Comparison of ENCODE assay signal across 9 cellular contexts in genomic region chr16:9901-10665, GRCh38. TPM values are rescaled to one million over a fixed set of nuclear protein-coding genes. Genes with fewer than 3 reads are reported as not detected.
DNase-seq lines count a peak whose midpoint lies in the region; ATAC-seq and TF ChIP-seq lines count a peak whose summit lies in the region.
"Had no signal": no experiment of that assay in that cellular context is flagged by ENCODE, and none has a peak within 500 bp of the region (broad histone marks: within the 10 kb centered on the region; RNA-seq: fewer than 3 reads in every experiment).

No MANE protein-coding gene starts in this region.

- no peaks in the 10 kb centered on the region for H3K9me3 Mint-ChIP-seq in H9
- no peaks in the 10 kb centered on the region for H3K9me3 Mint-ChIP-seq in activated naive CD8-positive, alpha-beta T cell treated with anti-CD3 and anti-CD28 coated beads, Interleukin-2, amount 10 ng/mL, durations not matched to agents 7 days and 5 days

- no peaks in the 10 kb centered on the region for H3K79me2 ChIP-seq in H9 (ENCODE audit: insufficient read depth, low read length)

- no peaks in the 10 kb centered on the region for H3K27me3 ChIP-seq in H9 (ENCODE audit: insufficient read depth, low read length)
- H3K27me3 ChIP-seq: SJSA1 had no signal

- H2AFZ ChIP-seq in H9 (ENCODE audit: low read length), result no peak overlapping the region

- H2BK120ac ChIP-seq in H9 (ENCODE audit: low read depth, low read length, poor library complexity, severe bottlenecking), result no peak overlapping the region

- TF ChIP-seq CTCF in AG04449 (IDR thresholded peaks at IDR 0.05; ENCODE audit: insufficient read depth, low read length, missing control alignments), result no peak
- no peak for TF ChIP-seq CTCF in H9 (conservative IDR thresholded peaks at IDR 0.05)

- H3K79me1 ChIP-seq in H9 (ENCODE audit: insufficient read depth, low read depth, low read length, poor library complexity, severe bottlenecking), result no peaks in the 10 kb centered on the region

- no peak overlapping the region for H3T11ph ChIP-seq in H9 (ENCODE audit: low read length)

- no peaks in the 10 kb centered on the region for H3K36me3 ChIP-seq in mesodermal cell (ENCODE audit: control insufficient read depth, insufficient read depth, low read length)
- H3K36me3 ChIP-seq: SJSA1 had no signal

- no peak overlapping the region for H3K4ac ChIP-seq in H9 (ENCODE audit: low read depth, low read length)

- H4K91ac ChIP-seq in H9 (ENCODE audit: insufficient read length, low read depth, low read length), result no peak overlapping the region

- no peak for DNase-seq in AG04449 (ENCODE audit: low read depth, low spot score)
- DNase-seq in H9, result no peak
- no peak for DNase-seq in activated naive CD8-positive, alpha-beta T cell treated with anti-CD3 and anti-CD28 coated beads, Interleukin-2, amount 10 ng/mL, durations not matched to agents 7 days and 5 days
- DNase-seq in cortex of kidney (lab: John Stamatoyannopoulos, UW), result no peak
- no peak for DNase-seq in NCI-H1417 (lab: John Stamatoyannopoulos, UW)

- no peak overlapping the region for H4K5ac ChIP-seq in H9 (ENCODE audit: insufficient read length, low read depth, low read length)

- H3K36me3 Mint-ChIP-seq in H9 (ENCODE audit: insufficient read depth in 1 of 3, low read depth in 3 of 3), result no peaks in the 10 kb centered on the region
- H3K36me3 Mint-ChIP-seq in activated naive CD8-positive, alpha-beta T cell treated with anti-CD3 and anti-CD28 coated beads, Interleukin-2, amount 10 ng/mL, durations not matched to agents 7 days and 5 days, result no peaks in the 10 kb centered on the region

- H3K23ac ChIP-seq in H9 (ENCODE audit: insufficient read length, low read depth, low read length), result no peak overlapping the region

- no peak overlapping the region for H2BK12ac ChIP-seq in H9 (ENCODE audit: insufficient read length, low read depth, low read length)

- no peak overlapping the region for H3K27ac Mint-ChIP-seq in H9
- H3K27ac Mint-ChIP-seq in activated naive CD8-positive, alpha-beta T cell treated with anti-CD3 and anti-CD28 coated beads, Interleukin-2, amount 10 ng/mL, durations not matched to agents 7 days and 5 days, result no peak overlapping the region

- no peak overlapping the region for H2BK5ac ChIP-seq in H9 (ENCODE audit: insufficient read length, low read length)

- POLR2A ChIA-PET in AG04449 (lab: Yijun Ruan, JAX), result no interaction called here
- POLR2A ChIA-PET in activated naive CD8-positive, alpha-beta T cell treated with anti-CD3 and anti-CD28 coated beads, Interleukin-2, amount 10 ng/mL, durations not matched to agents 7 days and 5 days (lab: Charles Lee), result no interaction called here

- no peak overlapping the region for H2BK15ac ChIP-seq in H9 (ENCODE audit: low read depth, low read length)

- H4K8ac ChIP-seq in H9 (replicated peaks; ENCODE audit: insufficient read length, low read depth, low read length), result no peak overlapping the region

- H3K27ac ChIP-seq in H9 (ENCODE audit: insufficient read length, low read depth, low read length) (no peak overlapping the region), mesodermal cell (ENCODE audit: low read depth, low read length, severe bottlenecking) (no peak overlapping the region)
- H3K27ac ChIP-seq: SJSA1 had no signal

- H3K14ac ChIP-seq in H9 (ENCODE audit: insufficient read depth, low read length), result no peak overlapping the region

- no peak overlapping the region for H2AK5ac ChIP-seq in H9 (ENCODE audit: insufficient read length, low read length)

- no peaks in the 10 kb centered on the region for H3K4me1 ChIP-seq in H9 (ENCODE audit: insufficient read depth, low read length)
- H3K4me1 ChIP-seq in mesodermal cell (ENCODE audit: control insufficient read depth, insufficient read depth, low read length, poor library complexity, severe bottlenecking), result no peaks in the 10 kb centered on the region
- H3K4me1 ChIP-seq: SJSA1 had no signal

- H2BK20ac ChIP-seq in H9 (ENCODE audit: low read depth, low read length, poor library complexity, severe bottlenecking), result no peak overlapping the region

- no peak overlapping the region for H3K18ac ChIP-seq in H9 (ENCODE audit: insufficient read length, low read depth, low read length)

- H4K20me1 ChIP-seq in H9 (ENCODE audit: control insufficient read depth, insufficient read depth, insufficient read length), result no peaks in the 10 kb centered on the region

- H3K4me3 Mint-ChIP-seq in H9, result peak overlapping the region; percentile 55 to 70; a peak in 4 of 5 replicates
- peak overlapping the region; percentile 58 for H3K4me3 Mint-ChIP-seq in activated naive CD8-positive, alpha-beta T cell treated with anti-CD3 and anti-CD28 coated beads, Interleukin-2, amount 10 ng/mL, durations not matched to agents 7 days and 5 days

- H3K4me2 ChIP-seq in H9 (ENCODE audit: insufficient read depth, insufficient read length, low read length), result no peak overlapping the region

- no peak overlapping the region for H3K9ac ChIP-seq in H9 (ENCODE audit: extremely low read depth, insufficient read length, low read length)

- no peak overlapping the region for H3K56ac ChIP-seq in H9 (ENCODE audit: insufficient read length, low read depth, low read length)

- H3K23me2 ChIP-seq in H9 (ENCODE audit: insufficient read length, low read depth, low read length, poor library complexity, severe bottlenecking), result no peaks in the 10 kb centered on the region

- ATAC-seq in activated naive CD8-positive, alpha-beta T cell treated with anti-CD3 and anti-CD28 coated beads, Interleukin-2, amount 10 ng/mL, durations not matched to agents 7 days and 5 days (ENCODE audit: low read depth), result peak; percentile 93
- ATAC-seq in GM19463 (IDR thresholded peaks at IDR 0.05; ENCODE audit: unreplicated experiment), result no peak
- no peak for ATAC-seq in GM21447 (IDR thresholded peaks at IDR 0.05; ENCODE audit: unreplicated experiment)

- no peaks in the 10 kb centered on the region for H3K9me3 ChIP-seq in H9 (ENCODE audit: control insufficient read depth, low read depth, low read length)
- H3K9me3 ChIP-seq in mesodermal cell (ENCODE audit: control insufficient read depth, low read length), result no peaks in the 10 kb centered on the region
- H3K9me3 ChIP-seq: SJSA1 had no signal

- WGBS in H9 (ENCODE audit: extremely low coverage, insufficient read length, low lambda C conversion rate), result no CpG with 5 or more reads among the region's 48 CpGs
- WGBS in mesodermal cell (ENCODE audit: insufficient coverage in 2 of 2), 2 experiments, result 77 to 89% methylated on average over 8 to 9 of the region's 48 CpGs

- CTCF ChIA-PET in AG04449 (lab: Yijun Ruan, JAX), result no interaction called here

- H3K4me3 ChIP-seq in AG04449 (ENCODE audit: low read depth, low read length), result peak overlapping the region; percentile 46
- H3K4me3 ChIP-seq in mesodermal cell (ENCODE audit: extremely low read depth, insufficient read depth, low read length, poor library complexity, severe bottlenecking), result peak overlapping the region; percentile 14
- H3K4me3 ChIP-seq: SJSA1 had no signal

- no peaks in the 10 kb centered on the region for H3K4me1 Mint-ChIP-seq in H9
- H3K4me1 Mint-ChIP-seq in activated naive CD8-positive, alpha-beta T cell treated with anti-CD3 and anti-CD28 coated beads, Interleukin-2, amount 10 ng/mL, durations not matched to agents 7 days and 5 days, result no peaks in the 10 kb centered on the region

- no peaks in the 10 kb centered on the region for H3K27me3 Mint-ChIP-seq in H9 (ENCODE audit: low read depth)
- H3K27me3 Mint-ChIP-seq in activated naive CD8-positive, alpha-beta T cell treated with anti-CD3 and anti-CD28 coated beads, Interleukin-2, amount 10 ng/mL, durations not matched to agents 7 days and 5 days, result no peaks in the 10 kb centered on the region

RNA-seq across cellular contexts. Expression of gene POLR3K, which starts 43.3 kb away (rescaled TPM):
- total RNA-seq in H9 (2021), result 53.6 and 56.6 TPM in 2 replicates
- 10 to 100 TPM; 29.2 to 30.1 TPM for total RNA-seq in activated naive CD8-positive, alpha-beta T cell treated with anti-CD3 and anti-CD28 coated beads, Interleukin-2, amount 10 ng/mL, durations not matched to agents 7 days and 5 days
- polyA plus RNA-seq in mesodermal cell (2013, experiment 1 of 2), result 15.5 TPM
- polyA plus RNA-seq in mesodermal cell (2013, experiment 2 of 2), result 13.2 TPM

RNA-seq across cellular contexts. Expression of gene SNRNP25, which starts 43.5 kb away (rescaled TPM):
- 75.3 and 78.5 TPM in 2 replicates for total RNA-seq in H9 (2021)
- total RNA-seq in activated naive CD8-positive, alpha-beta T cell treated with anti-CD3 and anti-CD28 coated beads, Interleukin-2, amount 10 ng/mL, durations not matched to agents 7 days and 5 days, result 10 to 100 TPM; 52.8 to 59.1 TPM
- polyA plus RNA-seq in mesodermal cell (2013, experiment 1 of 2), result 34.8 TPM
- 34.4 TPM for polyA plus RNA-seq in mesodermal cell (2013, experiment 2 of 2)
